ENCODE assay signal across 1 cellular context in the genomic region with DNA sequence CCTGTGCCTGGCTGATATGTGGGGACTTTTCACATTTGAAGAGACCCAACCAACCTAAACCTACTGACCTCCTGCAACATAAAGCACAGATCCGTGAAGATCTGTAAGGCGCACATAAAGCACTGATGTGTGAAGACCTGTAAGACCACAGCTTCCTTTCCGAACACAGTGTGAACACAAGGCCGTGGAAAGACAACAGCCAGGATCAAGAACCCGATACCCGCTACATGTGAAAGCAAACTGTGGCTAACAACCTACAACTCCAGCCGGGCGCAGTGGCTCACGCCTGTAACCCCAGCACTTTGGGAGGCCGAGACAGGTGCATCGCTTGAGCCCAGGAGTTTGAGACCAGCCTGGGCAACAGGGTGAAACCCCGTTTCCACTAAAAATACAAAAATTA.
TF ChIP-seq lines count a peak whose summit lies in the region.

No MANE protein-coding gene starts in this region.

TF ChIP-seq in GM12878, 131 proteins besides CTCF, POLR2A, EP300 and RAD21:
- 0 out of 2 replicates have a peak, but pooled peaks have one; percentile 30 for TF ChIP-seq PAX5 (IDR thresholded peaks at IDR 0.05; ENCODE audit: borderline replicate concordance, low read depth, low read length)
- peak; percentile 68 for TF ChIP-seq RUNX3 (IDR thresholded peaks at IDR 0.05; ENCODE audit: low read length)
- TF ChIP-seq BHLHE40 (IDR thresholded peaks at IDR 0.05; ENCODE audit: borderline replicate concordance in 1 of 2, low read depth in 2 of 2, low read length in 1 of 2), result 0 out of 4 replicates have a peak, but pooled peaks of 1 of the 2 experiments have one; percentile 5
- 0 out of 2 replicates have a peak, but pooled peaks have one; percentile 22 for TF ChIP-seq NR2F1 (conservative IDR thresholded peaks at IDR 0.05)
- TF ChIP-seq, protein P1, sequence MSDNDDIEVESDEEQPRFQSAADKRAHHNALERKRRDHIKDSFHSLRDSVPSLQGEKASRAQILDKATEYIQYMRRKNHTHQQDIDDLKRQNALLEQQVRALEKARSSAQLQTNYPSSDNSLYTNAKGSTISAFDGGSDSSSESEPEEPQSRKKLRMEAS (IDR thresholded peaks at IDR 0.05; ENCODE audit: low read depth, low read length), result no peak
- TF ChIP-seq IKZF2 (IDR thresholded peaks at IDR 0.05), result 0 out of 4 replicates have a peak, but pooled peaks have one; percentile 23 to 28
- peak; percentile 23; the same call in 1 of the 2 replicates for TF ChIP-seq EED (IDR thresholded peaks at IDR 0.05; ENCODE audit: low read depth)
- TF ChIP-seq, protein P2, sequence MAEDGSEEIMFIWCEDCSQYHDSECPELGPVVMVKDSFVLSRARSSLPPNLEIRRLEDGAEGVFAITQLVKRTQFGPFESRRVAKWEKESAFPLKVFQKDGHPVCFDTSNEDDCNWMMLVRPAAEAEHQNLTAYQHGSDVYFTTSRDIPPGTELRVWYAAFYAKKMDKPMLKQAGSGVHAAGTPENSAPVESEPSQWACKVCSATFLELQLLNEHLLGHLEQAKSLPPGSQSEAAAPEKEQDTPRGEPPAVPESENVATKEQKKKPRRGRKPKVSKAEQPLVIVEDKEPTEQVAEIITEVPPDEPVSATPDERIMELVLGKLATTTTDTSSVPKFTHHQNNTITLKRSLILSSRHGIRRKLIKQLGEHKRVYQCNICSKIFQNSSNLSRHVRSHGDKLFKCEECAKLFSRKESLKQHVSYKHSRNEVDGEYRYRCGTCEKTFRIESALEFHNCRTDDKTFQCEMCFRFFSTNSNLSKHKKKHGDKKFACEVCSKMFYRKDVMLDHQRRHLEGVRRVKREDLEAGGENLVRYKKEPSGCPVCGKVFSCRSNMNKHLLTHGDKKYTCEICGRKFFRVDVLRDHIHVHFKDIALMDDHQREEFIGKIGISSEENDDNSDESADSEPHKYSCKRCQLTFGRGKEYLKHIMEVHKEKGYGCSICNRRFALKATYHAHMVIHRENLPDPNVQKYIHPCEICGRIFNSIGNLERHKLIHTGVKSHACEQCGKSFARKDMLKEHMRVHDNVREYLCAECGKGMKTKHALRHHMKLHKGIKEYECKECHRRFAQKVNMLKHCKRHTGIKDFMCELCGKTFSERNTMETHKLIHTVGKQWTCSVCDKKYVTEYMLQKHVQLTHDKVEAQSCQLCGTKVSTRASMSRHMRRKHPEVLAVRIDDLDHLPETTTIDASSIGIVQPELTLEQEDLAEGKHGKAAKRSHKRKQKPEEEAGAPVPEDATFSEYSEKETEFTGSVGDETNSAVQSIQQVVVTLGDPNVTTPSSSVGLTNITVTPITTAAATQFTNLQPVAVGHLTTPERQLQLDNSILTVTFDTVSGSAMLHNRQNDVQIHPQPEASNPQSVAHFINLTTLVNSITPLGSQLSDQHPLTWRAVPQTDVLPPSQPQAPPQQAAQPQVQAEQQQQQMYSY (CRISPR knock-in tag; IDR thresholded peaks at IDR 0.05), result no peak
TF ChIP-seq in GM12878: peak in this region for 6.
